Comparison of ENCODE assay signal across 1 cellular context in genomic region chr20:63696628-63697356, GRCh38.
TF ChIP-seq lines count a peak whose summit lies in the region.

A gene with protein sequence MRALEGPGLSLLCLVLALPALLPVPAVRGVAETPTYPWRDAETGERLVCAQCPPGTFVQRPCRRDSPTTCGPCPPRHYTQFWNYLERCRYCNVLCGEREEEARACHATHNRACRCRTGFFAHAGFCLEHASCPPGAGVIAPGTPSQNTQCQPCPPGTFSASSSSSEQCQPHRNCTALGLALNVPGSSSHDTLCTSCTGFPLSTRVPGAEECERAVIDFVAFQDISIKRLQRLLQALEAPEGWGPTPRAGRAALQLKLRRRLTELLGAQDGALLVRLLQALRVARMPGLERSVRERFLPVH (plus strand): TSS chr20:63696652. CDS start chr20:63696768, 116 bp downstream.

TF ChIP-seq in K562, 482 proteins besides CTCF, POLR2A, EP300 and RAD21 (continued from another document):
- TF ChIP-seq TSHZ1 (CRISPR knock-in tag; IDR thresholded peaks at IDR 0.05) (no peak), HNRNPH1 (optimal IDR thresholded peaks at IDR 0.05; ENCODE audit: low read depth, low read length) (peak; percentile 70), KAT7 (CRISPR knock-in tag; IDR thresholded peaks at IDR 0.05; ENCODE audit: borderline replicate concordance) (no peak), SNRNP70 (optimal IDR thresholded peaks at IDR 0.05; ENCODE audit: low read depth, low read length) (peak; percentile 25), E2F5 (CRISPR knock-in tag; IDR thresholded peaks at IDR 0.05) (no peak), HNRNPL (IDR thresholded peaks at IDR 0.05; ENCODE audit: low read depth, low read length) (peak; percentile 95; the same call in 1 of the 2 replicates), ZNF133 (CRISPR knock-in tag; IDR thresholded peaks at IDR 0.05) (no peak), BRD4 (IDR thresholded peaks at IDR 0.05) (no peak), TSC22D4 (tag; IDR thresholded peaks at IDR 0.05) (no peak), ZNF785 (CRISPR knock-in tag; IDR thresholded peaks at IDR 0.05) (no peak), FOXP1 (CRISPR knock-in tag; IDR thresholded peaks at IDR 0.05) (no peak), POLR3A (IDR thresholded peaks at IDR 0.05; ENCODE audit: borderline replicate concordance, extremely low read depth, insufficient read depth, insufficient read length) (no peak), POLR2G (IDR thresholded peaks at IDR 0.05; ENCODE audit: low read depth, low read length) (peak; percentile 81), SLC30A9 (CRISPR knock-in tag; IDR thresholded peaks at IDR 0.05) (no peak), U2AF1 (optimal IDR thresholded peaks at IDR 0.05; ENCODE audit: low read depth, low read length) (peak; percentile 67), C11orf30 (IDR thresholded peaks at IDR 0.05; ENCODE audit: low read depth) (no peak), RBM39 (optimal IDR thresholded peaks at IDR 0.05; ENCODE audit: low read depth, low read length) (peak; percentile 66), SUPT5H (IDR thresholded peaks at IDR 0.05) (0 out of 2 replicates have a peak, but pooled peaks have one; percentile 47), USF2 (CRISPR knock-in tag; IDR thresholded peaks at IDR 0.05) (no peak), ZBTB33 (CRISPR knock-in tag; IDR thresholded peaks at IDR 0.05) (peak; percentile 96), RNF2 (IDR thresholded peaks at IDR 0.05) (no peak), TCF15 (CRISPR knock-in tag; IDR thresholded peaks at IDR 0.05) (no peak), HMG20B (CRISPR knock-in tag; IDR thresholded peaks at IDR 0.05) (no peak), ZNF41 (CRISPR knock-in tag; conservative IDR thresholded peaks at IDR 0.05) (no peak), RBM22 (IDR thresholded peaks at IDR 0.05; ENCODE audit: low read depth, low read length, poor library complexity, severe bottlenecking) (peak; percentile 90), LCOR (CRISPR knock-in tag; IDR thresholded peaks at IDR 0.05) (0 out of 2 replicates have a peak, but pooled peaks have one; percentile 31), HMGN3 (IDR thresholded peaks at IDR 0.05; ENCODE audit: borderline replicate concordance, extremely low read depth, insufficient read length, low read depth, low read length) (peak; percentile 46), HNRNPK (IDR thresholded peaks at IDR 0.05; ENCODE audit: low read depth, low read length, poor library complexity, severe bottlenecking) (peak; percentile 34), KHSRP (IDR thresholded peaks at IDR 0.05) (no peak), JUN (IDR thresholded peaks at IDR 0.05; ENCODE audit: borderline replicate concordance, low read depth, low read length) (no peak), JUN (CRISPR knock-in tag; IDR thresholded peaks at IDR 0.05; ENCODE audit: borderline replicate concordance) (no peak)
- TF ChIP-seq, protein P1, sequence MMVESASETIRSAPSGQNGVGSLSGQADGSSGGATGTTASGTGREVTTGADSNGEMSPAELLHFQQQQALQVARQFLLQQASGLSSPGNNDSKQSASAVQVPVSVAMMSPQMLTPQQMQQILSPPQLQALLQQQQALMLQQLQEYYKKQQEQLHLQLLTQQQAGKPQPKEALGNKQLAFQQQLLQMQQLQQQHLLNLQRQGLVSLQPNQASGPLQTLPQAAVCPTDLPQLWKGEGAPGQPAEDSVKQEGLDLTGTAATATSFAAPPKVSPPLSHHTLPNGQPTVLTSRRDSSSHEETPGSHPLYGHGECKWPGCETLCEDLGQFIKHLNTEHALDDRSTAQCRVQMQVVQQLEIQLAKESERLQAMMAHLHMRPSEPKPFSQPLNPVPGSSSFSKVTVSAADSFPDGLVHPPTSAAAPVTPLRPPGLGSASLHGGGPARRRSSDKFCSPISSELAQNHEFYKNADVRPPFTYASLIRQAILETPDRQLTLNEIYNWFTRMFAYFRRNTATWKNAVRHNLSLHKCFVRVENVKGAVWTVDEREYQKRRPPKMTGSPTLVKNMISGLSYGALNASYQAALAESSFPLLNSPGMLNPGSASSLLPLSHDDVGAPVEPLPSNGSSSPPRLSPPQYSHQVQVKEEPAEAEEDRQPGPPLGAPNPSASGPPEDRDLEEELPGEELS (CRISPR knock-in tag; IDR thresholded peaks at IDR 0.05; ENCODE audit: borderline replicate concordance) = no peak
- TF ChIP-seq, protein P2, sequence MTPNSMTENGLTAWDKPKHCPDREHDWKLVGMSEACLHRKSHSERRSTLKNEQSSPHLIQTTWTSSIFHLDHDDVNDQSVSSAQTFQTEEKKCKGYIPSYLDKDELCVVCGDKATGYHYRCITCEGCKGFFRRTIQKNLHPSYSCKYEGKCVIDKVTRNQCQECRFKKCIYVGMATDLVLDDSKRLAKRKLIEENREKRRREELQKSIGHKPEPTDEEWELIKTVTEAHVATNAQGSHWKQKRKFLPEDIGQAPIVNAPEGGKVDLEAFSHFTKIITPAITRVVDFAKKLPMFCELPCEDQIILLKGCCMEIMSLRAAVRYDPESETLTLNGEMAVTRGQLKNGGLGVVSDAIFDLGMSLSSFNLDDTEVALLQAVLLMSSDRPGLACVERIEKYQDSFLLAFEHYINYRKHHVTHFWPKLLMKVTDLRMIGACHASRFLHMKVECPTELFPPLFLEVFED (CRISPR knock-in tag; conservative IDR thresholded peaks at IDR 0.05) = no peak
- TF ChIP-seq, protein P3, sequence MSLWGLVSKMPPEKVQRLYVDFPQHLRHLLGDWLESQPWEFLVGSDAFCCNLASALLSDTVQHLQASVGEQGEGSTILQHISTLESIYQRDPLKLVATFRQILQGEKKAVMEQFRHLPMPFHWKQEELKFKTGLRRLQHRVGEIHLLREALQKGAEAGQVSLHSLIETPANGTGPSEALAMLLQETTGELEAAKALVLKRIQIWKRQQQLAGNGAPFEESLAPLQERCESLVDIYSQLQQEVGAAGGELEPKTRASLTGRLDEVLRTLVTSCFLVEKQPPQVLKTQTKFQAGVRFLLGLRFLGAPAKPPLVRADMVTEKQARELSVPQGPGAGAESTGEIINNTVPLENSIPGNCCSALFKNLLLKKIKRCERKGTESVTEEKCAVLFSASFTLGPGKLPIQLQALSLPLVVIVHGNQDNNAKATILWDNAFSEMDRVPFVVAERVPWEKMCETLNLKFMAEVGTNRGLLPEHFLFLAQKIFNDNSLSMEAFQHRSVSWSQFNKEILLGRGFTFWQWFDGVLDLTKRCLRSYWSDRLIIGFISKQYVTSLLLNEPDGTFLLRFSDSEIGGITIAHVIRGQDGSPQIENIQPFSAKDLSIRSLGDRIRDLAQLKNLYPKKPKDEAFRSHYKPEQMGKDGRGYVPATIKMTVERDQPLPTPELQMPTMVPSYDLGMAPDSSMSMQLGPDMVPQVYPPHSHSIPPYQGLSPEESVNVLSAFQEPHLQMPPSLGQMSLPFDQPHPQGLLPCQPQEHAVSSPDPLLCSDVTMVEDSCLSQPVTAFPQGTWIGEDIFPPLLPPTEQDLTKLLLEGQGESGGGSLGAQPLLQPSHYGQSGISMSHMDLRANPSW (CRISPR knock-in tag; IDR thresholded peaks at IDR 0.05) = no peak
